In genomic region chr5:51961154-51961562, GRCh38 we compare ENCODE assay signal across 2 cellular contexts.
TF ChIP-seq lines count a peak whose summit lies in the region.

No MANE protein-coding gene starts in this region.

TF ChIP-seq in HCT116, 20 proteins besides CTCF, POLR2A, EP300 and RAD21 (continued from another document):
- no peak for TF ChIP-seq ZBTB33 (IDR thresholded peaks at IDR 0.05; ENCODE audit: extremely low read depth, insufficient replicate concordance, low read length)
- no peak for TF ChIP-seq ELF1 (IDR thresholded peaks at IDR 0.05; ENCODE audit: borderline replicate concordance, low read depth)
- TF ChIP-seq TCF7L2 (IDR thresholded peaks at IDR 0.05; ENCODE audit: borderline replicate concordance, extremely low read depth, insufficient read depth, insufficient read length), result no peak
- no peak for TF ChIP-seq MAX (IDR thresholded peaks at IDR 0.05)
- TF ChIP-seq ATF3 (IDR thresholded peaks at IDR 0.05), result no peak
- TF ChIP-seq YY1 (IDR thresholded peaks at IDR 0.05; ENCODE audit: extremely low read depth, insufficient replicate concordance, low read depth, low read length), result no peak
- no peak for TF ChIP-seq ZFX (IDR thresholded peaks at IDR 0.05)
- no peak for TF ChIP-seq CEBPB (IDR thresholded peaks at IDR 0.05; ENCODE audit: low read depth)
- TF ChIP-seq EGR1 (IDR thresholded peaks at IDR 0.05; ENCODE audit: low read depth), result no peak
- no peak for TF ChIP-seq REST (IDR thresholded peaks at IDR 0.05; ENCODE audit: low read depth)

TF ChIP-seq in neural cell, 6 proteins besides CTCF, POLR2A, EP300 and RAD21 (continued from another document):
- peak; percentile 70 for TF ChIP-seq SMC3 (conservative IDR thresholded peaks at IDR 0.05; ENCODE audit: poor library complexity)
